Comparison of ENCODE assay signal across 15 cellular contexts in the genomic region with DNA sequence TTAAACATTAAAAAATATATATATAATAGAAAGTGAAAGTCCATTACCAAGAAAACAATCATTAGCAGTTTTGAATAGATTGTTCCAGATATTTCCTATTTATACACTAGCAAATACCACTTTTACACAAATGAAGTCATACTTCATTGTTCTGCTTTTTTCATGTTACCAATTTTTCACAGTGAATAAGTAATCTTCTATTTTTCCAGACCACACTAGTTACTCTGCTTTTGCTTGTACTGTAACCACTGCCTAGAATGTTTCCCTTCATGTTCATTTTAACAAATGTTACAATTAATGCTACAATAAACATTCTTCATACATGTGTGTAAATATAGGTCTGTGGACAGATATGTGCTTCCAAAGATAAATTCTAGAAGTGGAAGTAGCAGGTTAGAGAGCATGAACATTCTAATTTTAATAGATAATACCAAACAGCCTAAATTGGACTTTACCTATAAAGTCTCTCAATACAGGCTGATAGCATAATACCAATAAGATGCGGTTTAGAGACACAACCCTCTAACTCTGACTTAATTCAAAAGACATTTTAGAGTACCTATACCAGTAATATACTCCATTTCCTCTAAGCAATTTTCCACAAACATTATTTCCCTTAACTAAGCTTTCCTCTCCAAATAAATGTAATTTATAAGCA. TPM values are rescaled to one million over a fixed set of nuclear protein-coding genes. Genes with fewer than 3 reads are reported as not detected.
DNase-seq lines count a peak whose midpoint lies in the region; ATAC-seq and TF ChIP-seq lines count a peak whose summit lies in the region.
"Had no signal": no experiment of that assay in that cellular context is flagged by ENCODE, and none has a peak within 500 bp of the region (broad histone marks: within the 10 kb centered on the region; RNA-seq: fewer than 3 reads in every experiment).

No MANE protein-coding gene starts in this region.

- H3K27ac ChIP-seq in HUES48 (ENCODE audit: low read depth, low read length) (peak overlapping the region; percentile 6), spleen (peak overlapping the region in 7 of 8 donors; percentile 5 to 57 (median 46))
- H3K27ac ChIP-seq: GM23248 had no signal

- no peak for TF ChIP-seq CTCF in spleen (IDR thresholded peaks at IDR 0.05 in 8 of 11, conservative IDR thresholded peaks at IDR 0.05 in 3 of 11)

- no peaks in the 10 kb centered on the region for H3K36me3 Mint-ChIP-seq in activated T-cell treated with anti-CD3 and anti-CD28 coated beads, Interleukin-2, amount 50 U/mL, for 72 hours (ENCODE audit: insufficient read depth in 2 of 2)

- H3K4me3 Mint-ChIP-seq in activated T-cell treated with anti-CD3 and anti-CD28 coated beads, Interleukin-2, amount 50 U/mL, for 72 hours = no peak overlapping the region
- H3K4me3 Mint-ChIP-seq: activated CD4-positive, alpha-beta T cell treated with anti-CD3 and anti-CD28 coated beads, Interleukin-2, amount 10 ng/mL, durations not matched to agents 7 days and 5 days; endodermal cell had no signal

- 62 to 82% (median 70%) methylated on average over 1 of the region's 1 CpG for WGBS in spleen, 5 donors

- ATAC-seq in activated T-cell treated with anti-CD3 and anti-CD28 coated beads, Interleukin-2, amount 50 U/mL, for 72 hours (replicated peaks in 1 of 2) = no peak
- peak; percentile 59 for ATAC-seq in HG02759 (IDR thresholded peaks at IDR 0.05; ENCODE audit: unreplicated experiment)

- H3K9me3 Mint-ChIP-seq in activated T-cell treated with anti-CD3 and anti-CD28 coated beads, Interleukin-2, amount 50 U/mL, for 72 hours = no peaks in the 10 kb centered on the region
- H3K9me3 Mint-ChIP-seq: activated CD4-positive, alpha-beta T cell treated with anti-CD3 and anti-CD28 coated beads, Interleukin-2, amount 10 ng/mL, durations not matched to agents 7 days and 5 days; endodermal cell had no signal

- H3K4me1 Mint-ChIP-seq in activated T-cell treated with anti-CD3 and anti-CD28 coated beads, Interleukin-2, amount 50 U/mL, for 72 hours (ENCODE audit: low read depth) = peaks cover 64% of the 10 kb centered on the region

- peak overlapping the region; percentile 67 for H3K27ac Mint-ChIP-seq in activated T-cell treated with anti-CD3 and anti-CD28 coated beads, Interleukin-2, amount 50 U/mL, for 72 hours
- H3K27ac Mint-ChIP-seq: activated CD4-positive, alpha-beta T cell treated with anti-CD3 and anti-CD28 coated beads, Interleukin-2, amount 10 ng/mL, durations not matched to agents 7 days and 5 days; endodermal cell had no signal

- no peak for DNase-seq in activated T-cell treated with anti-CD3 and anti-CD28 coated beads, Interleukin-2, amount 50 U/mL, for 72 hours
- no peak for DNase-seq in activated T-cell treated with anti-CD3 and anti-CD28 coated beads, Interleukin-2, amount 50 U/mL, for 1 hour
- DNase-seq in spleen (no peak), HUDEP-2 (lab: John Stamatoyannopoulos, UW; ENCODE audit: unreplicated experiment in 76 of 76) (no peak), NCI-H526 treated with DMSO at 0.1 percent for 48 hours (lab: John Stamatoyannopoulos, UW) (no peak), G401 (ENCODE audit: low spot score) (no peak)
- DNase-seq: activated CD4-positive, alpha-beta T cell treated with anti-CD3 and anti-CD28 coated beads, Interleukin-2, amount 10 ng/mL, durations not matched to agents 7 days and 5 days; amniotic stem cell; endodermal cell; GM23248; NCI-H2227 treated with DMSO at 0.1 percent for 48 hours; small intestine had no signal

- intact Hi-C loops in spleen (cut with DNase I; ENCODE audit: low total_unique reads) = no loop called here

- no peaks in the 10 kb centered on the region for H3K27me3 ChIP-seq in HUES48 (ENCODE audit: control insufficient read depth, insufficient read depth, low read length)
- H3K27me3 ChIP-seq in spleen (replicated peaks in 1 of 7) = no peaks in the 10 kb centered on the region
- H3K27me3 ChIP-seq: SJSA1 had no signal

- no peaks in the 10 kb centered on the region for H3K27me3 Mint-ChIP-seq in activated T-cell treated with anti-CD3 and anti-CD28 coated beads, Interleukin-2, amount 50 U/mL, for 72 hours (ENCODE audit: low read depth)
- H3K27me3 Mint-ChIP-seq: activated CD4-positive, alpha-beta T cell treated with anti-CD3 and anti-CD28 coated beads, Interleukin-2, amount 10 ng/mL, durations not matched to agents 7 days and 5 days had no signal

- in situ Hi-C loops in G401 (cut with HindIII; ENCODE audit: low sequenced_read_pairs) = no loop called here

- H3K4me1 ChIP-seq in HUES48 (ENCODE audit: control insufficient read depth, insufficient read depth, low read length) (peaks cover 5% of the 10 kb centered on the region; the same call in 1 of the 2 replicates), spleen (peaks cover 30 to 100% (median 83%) of the 10 kb centered on the region in 6 donors)

- no peaks in the 10 kb centered on the region for H3K36me3 ChIP-seq in HUES48 (ENCODE audit: control insufficient read depth, insufficient read depth, low read length)
- no peaks in the 10 kb centered on the region for H3K36me3 ChIP-seq in spleen
- H3K36me3 ChIP-seq: SJSA1 had no signal

- H3K9me3 ChIP-seq in HUES48 (ENCODE audit: control insufficient read depth, insufficient read depth, low read length) (no peaks in the 10 kb centered on the region), spleen (no peaks in the 10 kb centered on the region)
- H3K9me3 ChIP-seq: SJSA1 had no signal

- no peak overlapping the region for H3K4me3 ChIP-seq in HUES48 (ENCODE audit: low read depth, low read length)
- H3K4me3 ChIP-seq in spleen = no peak overlapping the region
- H3K4me3 ChIP-seq: GM23248, SJSA1 had no signal

- no peak for TF ChIP-seq POLR2A in spleen (IDR thresholded peaks at IDR 0.05)

- no peak overlapping the region for H3K9ac ChIP-seq in HUES48 (ENCODE audit: low read depth, low read length)
- H3K9ac ChIP-seq: GM23248 had no signal

RNA-seq across cellular contexts. Expression of a gene that starts 17.0 kb away (rescaled TPM):
- total RNA-seq in activated T-cell treated with anti-CD3 and anti-CD28 coated beads, Interleukin-2, amount 50 U/mL, for 72 hours = 10 to 100 TPM; 63.4 to 72.4 TPM
- 100 to 1,000 TPM in 6 of 7 donors, 10 to 100 TPM in 1; 92.6 to 150 (median 109) TPM for total RNA-seq in spleen
- 10 to 100 TPM; 41.1 to 59.7 (median 49.3) TPM for polyA plus RNA-seq in spleen
- total RNA-seq in G401 (2014; rRNA removed; shearing (Covaris generic)) = 10.3 and 22.2 TPM in 2 replicates
